Comparison of ENCODE assay signal across 19 cellular contexts in genomic region chr4:181612240-181612639, GRCh38.
A peak's percentile ranks its signal among the peaks of the same experiment; 100 is the strongest.
DNase-seq lines count a peak whose midpoint lies in the region; ATAC-seq and TF ChIP-seq lines count a peak whose summit lies in the region.
"Had no signal": no experiment of that assay in that cellular context is flagged by ENCODE, and none has a peak within 500 bp of the region (broad histone marks: within the 10 kb centered on the region; RNA-seq: fewer than 3 reads in every experiment).

No MANE protein-coding gene starts in this region.

- no peak overlapping the region for H3K4me3 ChIP-seq in HEK293 (ENCODE audit: low read depth, low read length)
- no peak overlapping the region for H3K4me3 ChIP-seq in endodermal cell (ENCODE audit: low read length)
- H3K4me3 ChIP-seq in tibial nerve = no peak overlapping the region
- H3K4me3 ChIP-seq: A549, BLaER1 had no signal

- peaks cover 18% of the 10 kb centered on the region for H3K4me1 ChIP-seq in HEK293 (ENCODE audit: control insufficient read depth, insufficient read depth, low read length)
- no peaks in the 10 kb centered on the region for H3K4me1 ChIP-seq in endodermal cell (ENCODE audit: control insufficient read depth, insufficient read depth, low read length)
- no peaks in the 10 kb centered on the region for H3K4me1 ChIP-seq in tibial nerve
- H3K4me1 ChIP-seq: A549, BLaER1 had no signal

- no peak for TF ChIP-seq CTCF in HEK293 (tag by site-specific recombination; IDR thresholded peaks at IDR 0.05)
- TF ChIP-seq CTCF in endodermal cell (conservative IDR thresholded peaks at IDR 0.05) = no peak
- TF ChIP-seq CTCF in neural crest cell (conservative IDR thresholded peaks at IDR 0.05) = no peak
- TF ChIP-seq CTCF in tibial nerve (IDR thresholded peaks at IDR 0.05) = no peak

- no peak overlapping the region for H3K9ac ChIP-seq in endodermal cell (ENCODE audit: extremely low read depth, low read length, poor library complexity, severe bottlenecking)
- H3K9ac ChIP-seq: BLaER1 had no signal

- no peaks in the 10 kb centered on the region for H3K36me3 ChIP-seq in HEK293 (ENCODE audit: control insufficient read depth in 2 of 2, insufficient read depth in 1 of 2, low read length in 2 of 2)
- no peaks in the 10 kb centered on the region for H3K36me3 ChIP-seq in endodermal cell (ENCODE audit: control insufficient read depth, insufficient read depth, low read length)
- H3K36me3 ChIP-seq in tibial nerve = no peaks in the 10 kb centered on the region
- H3K36me3 ChIP-seq: BLaER1 had no signal

- WGBS in endodermal cell (ENCODE audit: insufficient coverage in 1 of 2, insufficient read length in 1 of 2), 2 experiments = 74% methylated on average over 2 of the region's 2 CpGs; no CpG with 5 or more reads in 1 of the 2 experiments
- WGBS in tibial nerve, 2 donors = 18 to 32% methylated on average over 2 of the region's 2 CpGs

- no peaks in the 10 kb centered on the region for H3K27me3 ChIP-seq in endodermal cell (ENCODE audit: control insufficient read depth, insufficient read depth, low read length, poor library complexity, severe bottlenecking)
- no peaks in the 10 kb centered on the region for H3K27me3 ChIP-seq in tibial nerve
- H3K27me3 ChIP-seq: BLaER1 had no signal

- peaks cover 4% of the 10 kb centered on the region for H3K27me3 Mint-ChIP-seq in endodermal cell (ENCODE audit: insufficient read depth)
- no peaks in the 10 kb centered on the region for H3K27me3 Mint-ChIP-seq in neural crest cell (ENCODE audit: low read depth)
- H3K27me3 Mint-ChIP-seq: CD4-positive, alpha-beta memory T cell had no signal

- no peak overlapping the region for H3K27ac Mint-ChIP-seq in endodermal cell
- H3K27ac Mint-ChIP-seq in neural crest cell (ENCODE audit: unreplicated experiment) = peak overlapping the region; percentile 20
- no peak overlapping the region for H3K27ac Mint-ChIP-seq in stimulated activated effector memory CD8-positive, alpha-beta T cell treated with anti-CD3 and anti-CD28 coated beads, Interleukin-12 subunit alpha, Interleukin-12 subunit beta, amount 100 ng/mL, for 72 hours
- H3K27ac Mint-ChIP-seq: CD14-positive monocyte; CD4-positive, alpha-beta memory T cell had no signal

- H3K9me3 ChIP-seq in HEK293 (ENCODE audit: control insufficient read depth, insufficient read depth, low read depth, low read length) (no peaks in the 10 kb centered on the region), endodermal cell (ENCODE audit: control insufficient read depth, low read length) (no peaks in the 10 kb centered on the region), tibial nerve (no peaks in the 10 kb centered on the region)
- H3K9me3 ChIP-seq: A549, BLaER1 had no signal

- ATAC-seq in stimulated activated effector memory CD8-positive, alpha-beta T cell treated with anti-CD3 and anti-CD28 coated beads, Interleukin-12 subunit alpha, Interleukin-12 subunit beta, amount 100 ng/mL, for 72 hours = no peak
- ATAC-seq: A549 had no signal

- no peak for TF ChIP-seq EP300 in tibial nerve (IDR thresholded peaks at IDR 0.05)

- POLR2A ChIA-PET in HEK293 (lab: Yijun Ruan, JAX) = no interaction called here

- TF ChIP-seq POLR2A in tibial nerve (IDR thresholded peaks at IDR 0.05) = no peak

- H3K36me3 Mint-ChIP-seq in endodermal cell (ENCODE audit: low read depth) = no peaks in the 10 kb centered on the region
- H3K36me3 Mint-ChIP-seq in neural crest cell (ENCODE audit: low read depth) = no peaks in the 10 kb centered on the region
- H3K36me3 Mint-ChIP-seq in stimulated activated effector memory CD8-positive, alpha-beta T cell treated with anti-CD3 and anti-CD28 coated beads, Interleukin-12 subunit alpha, Interleukin-12 subunit beta, amount 100 ng/mL, for 72 hours = no peaks in the 10 kb centered on the region
- H3K36me3 Mint-ChIP-seq: CD14-positive monocyte; CD4-positive, alpha-beta memory T cell had no signal

- H3K4me1 Mint-ChIP-seq in endodermal cell (peaks cover 31% of the 10 kb centered on the region), neural crest cell (peaks cover 21% of the 10 kb centered on the region)
- H3K4me1 Mint-ChIP-seq in stimulated activated effector memory CD8-positive, alpha-beta T cell treated with anti-CD3 and anti-CD28 coated beads, Interleukin-12 subunit alpha, Interleukin-12 subunit beta, amount 100 ng/mL, for 72 hours = no peaks in the 10 kb centered on the region
- H3K4me1 Mint-ChIP-seq: CD14-positive monocyte; CD4-positive, alpha-beta memory T cell had no signal

- H3K4me3 Mint-ChIP-seq in endodermal cell (no peak overlapping the region), neural crest cell (no peak overlapping the region)
- H3K4me3 Mint-ChIP-seq in stimulated activated effector memory CD8-positive, alpha-beta T cell treated with anti-CD3 and anti-CD28 coated beads, Interleukin-12 subunit alpha, Interleukin-12 subunit beta, amount 100 ng/mL, for 72 hours = no peak overlapping the region
- H3K4me3 Mint-ChIP-seq: CD14-positive monocyte; CD4-positive, alpha-beta memory T cell had no signal

- DNase-seq in NCI-H69 (lab: John Stamatoyannopoulos, UW) (peak; percentile 62), endodermal cell (peak; percentile 74), neural crest cell (ENCODE audit: low read depth, low spot score) (no peak), tibial nerve (ENCODE audit: low spot score in 2 of 2) (no peak), HCEC 1CT (no peak), NCI-H345 (lab: John Stamatoyannopoulos, UW) (no peak)
- no peak for DNase-seq in stimulated activated effector memory CD8-positive, alpha-beta T cell treated with anti-CD3 and anti-CD28 coated beads, Interleukin-12 subunit alpha, Interleukin-12 subunit beta, amount 100 ng/mL, for 72 hours (ENCODE audit: low spot score in 2 of 2)
- DNase-seq: CD4-positive, alpha-beta memory T cell; DMS153; DMS79; GDM1; GOT3; H7 had no signal

- CTCF ChIA-PET in HEK293 (lab: Yijun Ruan, JAX) = no interaction called here

- 0 out of 2 replicates have a peak overlapping the region, but pooled peaks have one; percentile 24 for H3K27ac ChIP-seq in HEK293 (ENCODE audit: extremely low read depth, low read depth, low read length)
- H3K27ac ChIP-seq in endodermal cell (ENCODE audit: low read depth, low read length) = no peak overlapping the region
- H3K27ac ChIP-seq in tibial nerve = no peak overlapping the region
- H3K27ac ChIP-seq: 22Rv1, A549, BLaER1, HL-60 had no signal

- no peaks in the 10 kb centered on the region for H3K9me3 Mint-ChIP-seq in endodermal cell
- H3K9me3 Mint-ChIP-seq in neural crest cell = no peaks in the 10 kb centered on the region
- peaks cover 5% of the 10 kb centered on the region for H3K9me3 Mint-ChIP-seq in stimulated activated effector memory CD8-positive, alpha-beta T cell treated with anti-CD3 and anti-CD28 coated beads, Interleukin-12 subunit alpha, Interleukin-12 subunit beta, amount 100 ng/mL, for 72 hours

TF ChIP-seq in HEK293, 187 proteins besides CTCF, POLR2A, EP300 and RAD21:
- TF ChIP-seq ZNF433 (tag by site-specific recombination; IDR thresholded peaks at IDR 0.05; ENCODE audit: low read depth) (no peak), ZFP3 (tag by site-specific recombination; IDR thresholded peaks at IDR 0.05; ENCODE audit: low read depth) (no peak), ZSCAN4 (tag by site-specific recombination; IDR thresholded peaks at IDR 0.05) (0 out of 2 replicates have a peak, but pooled peaks have one; percentile 31), ZNF621 (tag by site-specific recombination; IDR thresholded peaks at IDR 0.05) (no peak), OSR2 (tag by site-specific recombination; IDR thresholded peaks at IDR 0.05) (no peak), ZNF555 (tag by site-specific recombination; conservative IDR thresholded peaks at IDR 0.05) (no peak), ZNF398 (tag by site-specific recombination; IDR thresholded peaks at IDR 0.05) (0 out of 2 replicates have a peak, but pooled peaks have one; percentile 12), ZNF366 (tag by site-specific recombination; conservative IDR thresholded peaks at IDR 0.05) (0 out of 2 replicates have a peak, but pooled peaks have one; percentile 11)

Comparison
In these comparisons a context has a peak if more than half of its experiments do, and no peak if none do; other contexts are left out.
1. DNase-seq: peak in NCI-H69 (single experiment) and endodermal cell (single experiment); none in neural crest cell (single experiment), tibial nerve (0 of 2), HCEC 1CT (single experiment), NCI-H345 (single experiment) and stimulated activated effector memory CD8-positive, alpha-beta T cell treated with anti-CD3 and anti-CD28 coated beads, Interleukin-12 subunit alpha, Interleukin-12 subunit beta, amount 100 ng/mL, for 72 hours (0 of 2).